1 cellular context compared by ENCODE assay signal in the genomic region with DNA sequence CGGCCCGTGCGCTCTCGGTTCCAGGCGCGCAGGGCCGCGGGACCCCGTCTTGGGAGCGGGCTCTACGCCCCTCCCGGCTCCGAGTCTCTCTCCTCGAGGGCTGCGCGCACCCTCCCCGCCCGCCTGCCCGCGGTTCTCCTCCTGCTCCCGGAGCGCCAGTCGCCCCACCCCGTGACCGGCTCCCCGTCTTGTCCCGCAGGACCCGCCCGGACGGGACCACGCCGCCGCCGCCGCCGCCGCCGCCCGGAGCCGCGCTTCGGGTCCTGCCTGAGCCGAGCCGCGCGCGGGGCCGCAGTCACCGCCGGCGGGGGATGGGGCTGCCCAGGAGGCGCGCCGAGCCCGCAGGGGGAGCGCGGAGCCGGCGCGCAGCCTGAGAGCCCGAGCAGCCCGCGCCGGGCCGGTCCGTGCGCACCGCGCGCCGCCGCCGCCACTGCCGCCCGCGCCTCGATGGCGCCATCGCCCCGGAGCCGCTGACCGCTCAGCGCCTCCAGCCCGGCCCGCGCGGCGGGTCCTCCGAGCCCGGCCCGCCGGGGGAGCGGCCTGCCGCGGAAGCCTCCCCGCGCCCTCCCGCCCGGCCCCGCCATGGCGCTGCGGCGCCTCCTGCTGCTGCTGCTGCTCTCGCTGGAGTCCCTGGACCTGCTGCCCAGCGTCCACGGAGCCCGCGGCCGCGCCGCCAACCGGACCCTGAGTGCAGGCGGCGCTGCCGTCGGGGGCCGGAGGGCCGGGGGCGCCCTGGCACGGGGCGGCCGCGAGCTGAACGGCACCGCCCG.
TF ChIP-seq lines count a peak whose summit lies in the region.

A gene (plus strand): TSS at position 373 of the 770 bp plus-strand sequence.

TF ChIP-seq in WTC11, 78 proteins besides CTCF, POLR2A, EP300 and RAD21 (continued from another document):
- TF ChIP-seq, protein P1, sequence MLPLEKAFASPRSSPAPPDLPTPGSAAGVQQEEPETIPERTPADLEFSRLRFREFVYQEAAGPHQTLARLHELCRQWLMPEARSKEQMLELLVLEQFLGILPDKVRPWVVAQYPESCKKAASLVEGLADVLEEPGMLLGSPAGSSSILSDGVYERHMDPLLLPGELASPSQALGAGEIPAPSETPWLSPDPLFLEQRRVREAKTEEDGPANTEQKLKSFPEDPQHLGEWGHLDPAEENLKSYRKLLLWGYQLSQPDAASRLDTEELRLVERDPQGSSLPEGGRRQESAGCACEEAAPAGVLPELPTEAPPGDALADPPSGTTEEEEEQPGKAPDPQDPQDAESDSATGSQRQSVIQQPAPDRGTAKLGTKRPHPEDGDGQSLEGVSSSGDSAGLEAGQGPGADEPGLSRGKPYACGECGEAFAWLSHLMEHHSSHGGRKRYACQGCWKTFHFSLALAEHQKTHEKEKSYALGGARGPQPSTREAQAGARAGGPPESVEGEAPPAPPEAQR (CRISPR knock-in tag; IDR thresholded peaks at IDR 0.05) = no peak
- TF ChIP-seq, protein P2, sequence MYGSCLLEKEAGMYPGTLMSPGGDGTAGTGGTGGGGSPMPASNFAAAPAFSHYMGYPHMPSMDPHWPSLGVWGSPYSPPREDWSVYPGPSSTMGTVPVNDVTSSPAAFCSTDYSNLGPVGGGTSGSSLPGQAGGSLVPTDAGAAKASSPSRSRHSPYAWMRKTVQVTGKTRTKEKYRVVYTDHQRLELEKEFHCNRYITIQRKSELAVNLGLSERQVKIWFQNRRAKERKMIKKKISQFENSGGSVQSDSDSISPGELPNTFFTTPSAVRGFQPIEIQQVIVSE (CRISPR knock-in tag; IDR thresholded peaks at IDR 0.05; ENCODE audit: borderline replicate concordance) = no peak
- TF ChIP-seq, protein P3, sequence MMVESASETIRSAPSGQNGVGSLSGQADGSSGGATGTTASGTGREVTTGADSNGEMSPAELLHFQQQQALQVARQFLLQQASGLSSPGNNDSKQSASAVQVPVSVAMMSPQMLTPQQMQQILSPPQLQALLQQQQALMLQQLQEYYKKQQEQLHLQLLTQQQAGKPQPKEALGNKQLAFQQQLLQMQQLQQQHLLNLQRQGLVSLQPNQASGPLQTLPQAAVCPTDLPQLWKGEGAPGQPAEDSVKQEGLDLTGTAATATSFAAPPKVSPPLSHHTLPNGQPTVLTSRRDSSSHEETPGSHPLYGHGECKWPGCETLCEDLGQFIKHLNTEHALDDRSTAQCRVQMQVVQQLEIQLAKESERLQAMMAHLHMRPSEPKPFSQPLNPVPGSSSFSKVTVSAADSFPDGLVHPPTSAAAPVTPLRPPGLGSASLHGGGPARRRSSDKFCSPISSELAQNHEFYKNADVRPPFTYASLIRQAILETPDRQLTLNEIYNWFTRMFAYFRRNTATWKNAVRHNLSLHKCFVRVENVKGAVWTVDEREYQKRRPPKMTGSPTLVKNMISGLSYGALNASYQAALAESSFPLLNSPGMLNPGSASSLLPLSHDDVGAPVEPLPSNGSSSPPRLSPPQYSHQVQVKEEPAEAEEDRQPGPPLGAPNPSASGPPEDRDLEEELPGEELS (CRISPR knock-in tag; IDR thresholded peaks at IDR 0.05) = no peak
- no peak for TF ChIP-seq ATF1 (CRISPR knock-in tag; IDR thresholded peaks at IDR 0.05)
- TF ChIP-seq, protein P4, sequence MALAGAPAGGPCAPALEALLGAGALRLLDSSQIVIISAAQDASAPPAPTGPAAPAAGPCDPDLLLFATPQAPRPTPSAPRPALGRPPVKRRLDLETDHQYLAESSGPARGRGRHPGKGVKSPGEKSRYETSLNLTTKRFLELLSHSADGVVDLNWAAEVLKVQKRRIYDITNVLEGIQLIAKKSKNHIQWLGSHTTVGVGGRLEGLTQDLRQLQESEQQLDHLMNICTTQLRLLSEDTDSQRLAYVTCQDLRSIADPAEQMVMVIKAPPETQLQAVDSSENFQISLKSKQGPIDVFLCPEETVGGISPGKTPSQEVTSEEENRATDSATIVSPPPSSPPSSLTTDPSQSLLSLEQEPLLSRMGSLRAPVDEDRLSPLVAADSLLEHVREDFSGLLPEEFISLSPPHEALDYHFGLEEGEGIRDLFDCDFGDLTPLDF (CRISPR knock-in tag; IDR thresholded peaks at IDR 0.05) = no peak
- no peak for TF ChIP-seq FOXP1 (CRISPR knock-in tag; IDR thresholded peaks at IDR 0.05; ENCODE audit: borderline replicate concordance)
- TF ChIP-seq, protein P5, sequence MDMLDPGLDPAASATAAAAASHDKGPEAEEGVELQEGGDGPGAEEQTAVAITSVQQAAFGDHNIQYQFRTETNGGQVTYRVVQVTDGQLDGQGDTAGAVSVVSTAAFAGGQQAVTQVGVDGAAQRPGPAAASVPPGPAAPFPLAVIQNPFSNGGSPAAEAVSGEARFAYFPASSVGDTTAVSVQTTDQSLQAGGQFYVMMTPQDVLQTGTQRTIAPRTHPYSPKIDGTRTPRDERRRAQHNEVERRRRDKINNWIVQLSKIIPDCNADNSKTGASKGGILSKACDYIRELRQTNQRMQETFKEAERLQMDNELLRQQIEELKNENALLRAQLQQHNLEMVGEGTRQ (CRISPR knock-in tag; IDR thresholded peaks at IDR 0.05) = no peak
- TF ChIP-seq JAZF1 (CRISPR knock-in tag; IDR thresholded peaks at IDR 0.05) = no peak
- no peak for TF ChIP-seq IRF2 (CRISPR knock-in tag; IDR thresholded peaks at IDR 0.05; ENCODE audit: borderline replicate concordance, low read depth)
- no peak for TF ChIP-seq ELF4 (CRISPR knock-in tag; IDR thresholded peaks at IDR 0.05; ENCODE audit: low read depth)
- no peak for TF ChIP-seq ZBTB21 (CRISPR knock-in tag; IDR thresholded peaks at IDR 0.05; ENCODE audit: borderline replicate concordance)
- TF ChIP-seq, protein P6, sequence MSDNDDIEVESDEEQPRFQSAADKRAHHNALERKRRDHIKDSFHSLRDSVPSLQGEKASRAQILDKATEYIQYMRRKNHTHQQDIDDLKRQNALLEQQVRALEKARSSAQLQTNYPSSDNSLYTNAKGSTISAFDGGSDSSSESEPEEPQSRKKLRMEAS (CRISPR knock-in tag; IDR thresholded peaks at IDR 0.05) = no peak
- TF ChIP-seq HMGA2 (CRISPR knock-in tag; IDR thresholded peaks at IDR 0.05) = no peak
- no peak for TF ChIP-seq NFYB (CRISPR knock-in tag; conservative IDR thresholded peaks at IDR 0.05; ENCODE audit: low read depth)
